Comparison of ENCODE assay signal across 27 cellular contexts in genomic region chr14:69405762-69406161, GRCh38.
"Had no signal": no experiment of that assay in that cellular context is flagged by ENCODE, and none has a peak within 500 bp of the region (broad histone marks: within the 10 kb centered on the region; RNA-seq: fewer than 3 reads in every experiment).

No MANE protein-coding gene starts in this region.

- ATAC-seq: naive thymus-derived CD4-positive, alpha-beta T cell; natural killer cell; pancreas; right cardiac atrium; right lobe of liver; stimulated activated memory B cell treated with anti-CD40 and anti-IgM and Interleukin-4, amounts not matched to agents 10 μg/mL and 1 μg/mL and 100 μg/mL, for 72 hours; stimulated activated naive CD8-positive, alpha-beta T cell treated with anti-CD3 and anti-CD28 coated beads, Interleukin-15, amount 100 ng/mL, for 72 hours; stimulated activated naive CD8-positive, alpha-beta T cell treated with anti-CD3 and anti-CD28 coated beads, Interleukin-15, Interleukin-2, amounts not matched to agents 100 U/mL and 50 U/mL, for 24 hours; upper lobe of right lung had no signal

- H3K4me2 ChIP-seq: neural progenitor cell had no signal

- H3K9ac ChIP-seq: neural progenitor cell had no signal

- H3K9me3 Mint-ChIP-seq: naive thymus-derived CD4-positive, alpha-beta T cell; natural killer cell; nephron; type B pancreatic cell had no signal

- FAIRE-seq: pancreas, small intestine had no signal

- H3K4me3 ChIP-seq: neural progenitor cell, pancreas, prostate gland, right lobe of liver, sigmoid colon, suprapubic skin, testis, tibial artery, transverse colon, upper lobe of right lung, uterus had no signal

- H3K36me3 ChIP-seq: neural progenitor cell, pancreas, prostate gland, right lobe of liver, sigmoid colon, suprapubic skin, upper lobe of right lung, uterus had no signal

- H3K4me3 Mint-ChIP-seq: naive thymus-derived CD4-positive, alpha-beta T cell; natural killer cell; nephron; neural progenitor cell; stimulated activated memory B cell treated with anti-CD40 and anti-IgM and Interleukin-4, amounts not matched to agents 10 μg/mL and 1 μg/mL and 100 μg/mL, for 72 hours; stimulated activated naive CD8-positive, alpha-beta T cell treated with anti-CD3 and anti-CD28 coated beads, Interleukin-15, amount 100 ng/mL, for 72 hours; type B pancreatic cell had no signal

- H3K27me3 ChIP-seq: neural progenitor cell, pancreas, right lobe of liver, sigmoid colon, suprapubic skin, testis, tibial artery, transverse colon, upper lobe of right lung, uterus had no signal

- H3K9me3 ChIP-seq: pancreas, prostate gland, right lobe of liver, sigmoid colon, suprapubic skin, testis, tibial artery, transverse colon, upper lobe of right lung, uterus had no signal

- H3K36me3 Mint-ChIP-seq: natural killer cell had no signal

- H3K4me1 ChIP-seq: prostate gland, uterus had no signal

- H3K27ac ChIP-seq: neural progenitor cell, pancreas, prostate gland, right lobe of liver, sigmoid colon, suprapubic skin, testis, tibial artery, transverse colon, upper lobe of right lung, uterus had no signal

- H2AFZ ChIP-seq: neural progenitor cell had no signal

- DNase-seq: naive thymus-derived CD4-positive, alpha-beta T cell; natural killer cell; occipital lobe; pancreas; right cardiac atrium; right lobe of liver; sigmoid colon; small intestine; stimulated activated CD4-positive, alpha-beta T cell treated with anti-CD3 and anti-CD28 coated beads, Interleukin-15, amount 100 ng/mL, for 24 hours; stimulated activated CD4-positive, alpha-beta T cell treated with anti-CD3 and anti-CD28 coated beads, Interleukin-2, amount 100 ng/mL, for 24 hours; stimulated activated CD4-positive, alpha-beta T cell treated with anti-CD3 and anti-CD28 coated beads, Interleukin-2, amount 100 ng/mL, for 48 hours; stimulated activated CD4-positive, alpha-beta T cell treated with anti-CD3 and anti-CD28 coated beads, Interleukin-4, amount 100 ng/mL, for 24 hours; stimulated activated naive CD4-positive, alpha-beta T cell; stimulated activated naive CD8-positive, alpha-beta T cell treated with anti-CD3 and anti-CD28 coated beads, Interleukin-15, amount 100 ng/mL, for 72 hours; stimulated activated naive CD8-positive, alpha-beta T cell treated with anti-CD3 and anti-CD28 coated beads, Interleukin-15, Interleukin-2, amounts not matched to agents 100 U/mL and 50 U/mL, for 24 hours; substantia nigra; testis; tibial artery; transverse colon; upper lobe of right lung; uterus had no signal

- H3K27ac Mint-ChIP-seq: naive thymus-derived CD4-positive, alpha-beta T cell; natural killer cell; nephron; neural progenitor cell; stimulated activated memory B cell treated with anti-CD40 and anti-IgM and Interleukin-4, amounts not matched to agents 10 μg/mL and 1 μg/mL and 100 μg/mL, for 72 hours; type B pancreatic cell had no signal
